Comparison of ENCODE assay signal across 28 cellular contexts in genomic region chr14:55773984-55774581, GRCh38.
DNase-seq lines count a peak whose midpoint lies in the region; ATAC-seq, FAIRE-seq and TF ChIP-seq lines count a peak whose summit lies in the region.
"Had no signal": no experiment of that assay in that cellular context is flagged by ENCODE, and none has a peak within 500 bp of the region (broad histone marks: within the 10 kb centered on the region; RNA-seq: fewer than 3 reads in every experiment).

No MANE protein-coding gene starts in this region.

- H3K9me3 ChIP-seq in A549: no peaks in the 10 kb centered on the region
- H3K9me3 ChIP-seq in hepatocyte (ENCODE audit: low read depth): no peaks in the 10 kb centered on the region
- H3K9me3 ChIP-seq in mucosa of descending colon: no peaks in the 10 kb centered on the region
- H3K9me3 ChIP-seq: BLaER1 treated with 17β-estradiol and CSF1 and Interleukin-3, amounts not matched to agents 10 nM and 100 nM; MG63 had no signal

- no peak overlapping the region for H3K27ac ChIP-seq in A549
- H3K27ac ChIP-seq in hepatocyte: peak overlapping the region; percentile 20
- H3K27ac ChIP-seq: BLaER1 treated with 17β-estradiol and CSF1 and Interleukin-3, amounts not matched to agents 10 nM and 100 nM; PC-9 had no signal

- no peaks in the 10 kb centered on the region for H3K79me2 ChIP-seq in hepatocyte

- no peak; a peak in 1 of 6 replicates for ATAC-seq in A549
- peak; percentile 54 for ATAC-seq in mucosa of descending colon
- ATAC-seq: GM23338 had no signal

- no peaks in the 10 kb centered on the region for H3K36me3 ChIP-seq in hepatocyte (replicated peaks; ENCODE audit: insufficient read depth, low read depth)
- no peaks in the 10 kb centered on the region for H3K36me3 ChIP-seq in mucosa of descending colon (ENCODE audit: low read depth)
- H3K36me3 ChIP-seq: BLaER1 treated with 17β-estradiol and CSF1 and Interleukin-3, amounts not matched to agents 10 nM and 100 nM; MG63 had no signal

- H3K4me2 ChIP-seq in A549 (peak overlapping the region; percentile 19; the same call in 2 of the 3 replicates), hepatocyte (no peak overlapping the region)
- H3K4me2 ChIP-seq: BLaER1 treated with 17β-estradiol and CSF1 and Interleukin-3, amounts not matched to agents 10 nM and 100 nM; GM23338; PC-9 had no signal

- H3K9me2 ChIP-seq in hepatocyte (replicated peaks; ENCODE audit: insufficient read depth): no peaks in the 10 kb centered on the region

- TF ChIP-seq CTCF in A549 (IDR thresholded peaks at IDR 0.05): no peak
- no peak for TF ChIP-seq CTCF in hepatocyte (IDR thresholded peaks at IDR 0.05; ENCODE audit: poor library complexity)
- no peak for TF ChIP-seq CTCF in mucosa of descending colon (IDR thresholded peaks at IDR 0.05)

- intact Hi-C loops in mucosa of descending colon (cut with DNase I, micrococcal nuclease): no loop called here

- no peak for TF ChIP-seq RAD21 in A549 (conservative IDR thresholded peaks at IDR 0.05 in 1 of 2, IDR thresholded peaks at IDR 0.05 in 1 of 2)

- H3K4me1 ChIP-seq in A549: peaks cover 17% of the 10 kb centered on the region
- H3K4me1 ChIP-seq in hepatocyte (ENCODE audit: insufficient read depth): peaks cover 10% of the 10 kb centered on the region
- no peaks in the 10 kb centered on the region for H3K4me1 ChIP-seq in mucosa of descending colon (ENCODE audit: low read depth)
- H3K4me1 ChIP-seq: BLaER1 treated with 17β-estradiol and CSF1 and Interleukin-3, amounts not matched to agents 10 nM and 100 nM had no signal

- DNase-seq in A549 (ENCODE audit: low read depth in 1 of 2, low spot score in 1 of 2) (no peak), NCI-H2171 treated with DMSO at 0.1 percent for 48 hours (lab: John Stamatoyannopoulos, UW) (peak; percentile 61), hepatocyte (ENCODE audit: low spot score) (no peak), mucosa of descending colon (no peak), NCI-H526 treated with DMSO at 0.1 percent for 48 hours (lab: John Stamatoyannopoulos, UW) (no peak), NCI-H2227 treated with DMSO at 0.1 percent for 48 hours (lab: John Stamatoyannopoulos, UW) (no peak), NCI-H187 treated with DMSO at 0.1 percent for 48 hours (lab: John Stamatoyannopoulos, UW) (no peak)
- DNase-seq: AML-193; CD4-positive, alpha-beta T cell; DMS79; EL; GDM1; H9; IMR-90; KG1; MG63; NCI-H1048; NCI-H1417 treated with DMSO at 0.1 percent for 48 hours; NCI-H1694 treated with DMSO at 0.1 percent for 48 hours; NCI-H2081 treated with DMSO at 0.1 percent for 48 hours; NCI-H446; NCI-H524 treated with DMSO at 0.1 percent for 48 hours; PC-9; SHP77 had no signal

- H4K20me1 ChIP-seq in hepatocyte (ENCODE audit: insufficient read depth, poor library complexity, severe bottlenecking): no peaks in the 10 kb centered on the region
- H4K20me1 ChIP-seq: BLaER1 treated with 17β-estradiol and CSF1 and Interleukin-3, amounts not matched to agents 10 nM and 100 nM had no signal

- CTCF ChIA-PET in A549 (lab: Yijun Ruan, JAX): interaction anchor here (0.9 to 1.1 kb wide), 2 partner anchors 11 to 22 kb away, joined by 3 read pairs; no protein-coding TSS in a partner anchor

- FAIRE-seq in A549 (lab: Jason Lieb, UNC): no peak
- FAIRE-seq: A204.1, GM12891 had no signal

- no peaks in the 10 kb centered on the region for H3K27me3 ChIP-seq in hepatocyte
- H3K27me3 ChIP-seq: BLaER1 treated with 17β-estradiol and CSF1 and Interleukin-3, amounts not matched to agents 10 nM and 100 nM; MG63 had no signal

- H3K4me3 ChIP-seq in A549 (no peak overlapping the region), hepatocyte (no peak overlapping the region), mucosa of descending colon (no peak overlapping the region)
- H3K4me3 ChIP-seq: BLaER1 treated with 17β-estradiol and CSF1 and Interleukin-3, amounts not matched to agents 10 nM and 100 nM; GM23338; MG63; PC-9 had no signal

- no peak for TF ChIP-seq EP300 in A549 (IDR thresholded peaks at IDR 0.05)

- H2AFZ ChIP-seq in hepatocyte: no peak overlapping the region
- H2AFZ ChIP-seq: GM23338, PC-9 had no signal

- WGBS in A549 (ENCODE audit: missing lambda C conversion rate): 88% methylated on average over 1 of the region's 1 CpG
- WGBS in hepatocyte (ENCODE audit: low lambda C conversion rate, missing lambda C conversion rate): 35% methylated on average over 1 of the region's 1 CpG

- POLR2A ChIA-PET in A549 (lab: Yijun Ruan, JAX): no interaction called here

- TF ChIP-seq POLR2A in A549 (IDR thresholded peaks at IDR 0.05; ENCODE audit: low read length): no peak

TF ChIP-seq in A549, 52 proteins besides CTCF, POLR2A, EP300 and RAD21:
- TF ChIP-seq EHF (CRISPR knock-in tag; IDR thresholded peaks at IDR 0.05): no peak
- no peak for TF ChIP-seq FOXS1 (CRISPR knock-in tag; IDR thresholded peaks at IDR 0.05)
- TF ChIP-seq HMGXB4 (CRISPR knock-in tag; IDR thresholded peaks at IDR 0.05; ENCODE audit: borderline replicate concordance): no peak
- no peak for TF ChIP-seq CBX2 (IDR thresholded peaks at IDR 0.05; ENCODE audit: borderline replicate concordance, low read depth)
- TF ChIP-seq HOXB13 (CRISPR knock-in tag; IDR thresholded peaks at IDR 0.05; ENCODE audit: low read depth): no peak
- no peak for TF ChIP-seq PBX3 (IDR thresholded peaks at IDR 0.05)
- TF ChIP-seq RCOR1 (IDR thresholded peaks at IDR 0.05; ENCODE audit: low read depth, low read length): no peak
- TF ChIP-seq RNF2 (IDR thresholded peaks at IDR 0.05; ENCODE audit: borderline replicate concordance, low read depth): no peak
- no peak for TF ChIP-seq ZC3H11A (IDR thresholded peaks at IDR 0.05)
- no peak for TF ChIP-seq SREBF2 (IDR thresholded peaks at IDR 0.05)
- no peak for TF ChIP-seq NFE2L2 (conservative IDR thresholded peaks at IDR 0.05; ENCODE audit: low read length)
- TF ChIP-seq HES2 (IDR thresholded peaks at IDR 0.05): no peak
- no peak for TF ChIP-seq TFCP2L1 (CRISPR knock-in tag; IDR thresholded peaks at IDR 0.05)
- TF ChIP-seq JUN (IDR thresholded peaks at IDR 0.05): no peak
- TF ChIP-seq MAFK (IDR thresholded peaks at IDR 0.05; ENCODE audit: partially characterized antibody): no peak
- TF ChIP-seq RARB (CRISPR knock-in tag; IDR thresholded peaks at IDR 0.05): no peak
- no peak for TF ChIP-seq EHMT2 (IDR thresholded peaks at IDR 0.05; ENCODE audit: low read depth)
- TF ChIP-seq HOXA7 (CRISPR knock-in tag; IDR thresholded peaks at IDR 0.05): no peak
- TF ChIP-seq CEBPB (IDR thresholded peaks at IDR 0.05): no peak
